Comparison of ENCODE assay signal across 12 cellular contexts in genomic region chr10:6296456-6297214, GRCh38.
DNase-seq lines count a peak whose midpoint lies in the region; ATAC-seq and TF ChIP-seq lines count a peak whose summit lies in the region.
"Had no signal": no experiment of that assay in that cellular context is flagged by ENCODE, and none has a peak within 500 bp of the region (broad histone marks: within the 10 kb centered on the region; RNA-seq: fewer than 3 reads in every experiment).

No MANE protein-coding gene starts in this region.

- H3K36me3 Mint-ChIP-seq in activated naive CD4-positive, alpha-beta T cell treated with anti-CD3 and anti-CD28 coated beads, Interleukin-2, amount 50 U/mL, for 72 hours = peaks cover 16 to 88% of the 10 kb centered on the region in 2 donors
- no peaks in the 10 kb centered on the region for H3K36me3 Mint-ChIP-seq in MCF 10A (ENCODE audit: insufficient read depth, unreplicated experiment)

- H3K27me3 Mint-ChIP-seq in MCF 10A (ENCODE audit: insufficient read depth, unreplicated experiment) = no peaks in the 10 kb centered on the region
- H3K27me3 Mint-ChIP-seq: brain had no signal

- H3K27ac Mint-ChIP-seq in activated naive CD4-positive, alpha-beta T cell treated with anti-CD3 and anti-CD28 coated beads, Interleukin-2, amount 50 U/mL, for 72 hours = peak overlapping the region; percentile 70 to 86
- H3K27ac Mint-ChIP-seq in MCF 10A (ENCODE audit: low read depth, unreplicated experiment) = peak overlapping the region; percentile 68

- no peaks in the 10 kb centered on the region for H3K27me3 ChIP-seq in aorta (ENCODE audit: control insufficient read depth in 1 of 2, insufficient read depth in 2 of 2, low read length in 1 of 2)
- H3K27me3 ChIP-seq: gastroesophageal sphincter had no signal

- CTCF ChIA-PET in MCF 10A (lab: Yijun Ruan, JAX) = interaction anchor here (0.6 to 1.8 kb wide), 3 partner anchors 20 to 105 kb away, joined by 3 to 5 read pairs (median 3); no protein-coding TSS in a partner anchor

- H3K9me3 ChIP-seq in mucosa of descending colon = no peaks in the 10 kb centered on the region
- H3K9me3 ChIP-seq in aorta (ENCODE audit: control insufficient read depth, low read length) = no peaks in the 10 kb centered on the region
- H3K9me3 ChIP-seq: gastroesophageal sphincter had no signal

- no TSS peak for BruUV-seq in MCF 10A (replicated peaks; lab: Mats Ljungman, UMichigan)

- no peak for TF ChIP-seq CTCF in MCF 10A (IDR thresholded peaks at IDR 0.05; ENCODE audit: unreplicated experiment)
- TF ChIP-seq CTCF in mucosa of descending colon (IDR thresholded peaks at IDR 0.05) = no peak

- peaks cover 33% of the 10 kb centered on the region for H3K4me1 Mint-ChIP-seq in MCF 10A (ENCODE audit: insufficient read depth, unreplicated experiment)

- H3K4me1 ChIP-seq in mucosa of descending colon (ENCODE audit: low read depth) (peaks cover 11% of the 10 kb centered on the region), aorta (ENCODE audit: control insufficient read depth in 1 of 2, insufficient read depth in 2 of 2, low read length in 2 of 2) (peaks cover 9% of the 10 kb centered on the region in 2 donors)

- no peak for ATAC-seq in activated naive CD4-positive, alpha-beta T cell treated with anti-CD3 and anti-CD28 coated beads, Interleukin-2, amount 50 U/mL, for 72 hours
- ATAC-seq in mucosa of descending colon = peak; percentile 64
- ATAC-seq in aorta (ENCODE audit: low FRiP score) = no peak
- ATAC-seq: gastroesophageal sphincter had no signal

- intact Hi-C loops in MCF 10A (cut with micrococcal nuclease) = no loop called here
- intact Hi-C loops in mucosa of descending colon (cut with DNase I, micrococcal nuclease) = no loop called here
- intact Hi-C loops in aorta (cut with DNase I) = no loop called here

- POLR2A ChIA-PET in MCF 10A (lab: Yijun Ruan, JAX) = interaction anchor here (0.6 to 1.0 kb wide), 2 partner anchors 92 to 1143 kb away, joined by 3 to 5 read pairs; no protein-coding TSS in a partner anchor

- H3K4me3 ChIP-seq in mucosa of descending colon = no peak overlapping the region
- H3K4me3 ChIP-seq in aorta (ENCODE audit: low read length in 2 of 2) = no peak overlapping the region
- H3K4me3 ChIP-seq: gastroesophageal sphincter had no signal

- 56 to 61% methylated on average over 6 of the region's 6 CpGs for WGBS in aorta, 2 donors

- H3K4me3 Mint-ChIP-seq in MCF 10A (ENCODE audit: unreplicated experiment) = no peak overlapping the region
- H3K4me3 Mint-ChIP-seq: brain had no signal

- DNase-seq in activated naive CD4-positive, alpha-beta T cell treated with anti-CD3 and anti-CD28 coated beads, Interleukin-2, amount 50 U/mL, for 72 hours (ENCODE audit: low spot score in 2 of 2) = no peak
- no peak for DNase-seq in activated naive CD4-positive, alpha-beta T cell treated with Interleukin-2 at 50 U/mL for 16 hours
- DNase-seq in MCF 10A (ENCODE audit: unreplicated experiment) (no peak), mucosa of descending colon (peak in 1 of 3 donors; percentile 30), aorta (no peak), SHP77 treated with DMSO at 0.1 percent for 48 hours (lab: John Stamatoyannopoulos, UW) (no peak), A172 (ENCODE audit: low spot score) (no peak), NCI-H69 (lab: John Stamatoyannopoulos, UW) (no peak)
- DNase-seq: activated T-cell treated with anti-CD3 and anti-CD28 coated beads, Interleukin-2, amount 50 U/mL, for 48 hours; DMS153 had no signal

- no peaks in the 10 kb centered on the region for H3K36me3 ChIP-seq in mucosa of descending colon (ENCODE audit: low read depth)
- H3K36me3 ChIP-seq in aorta (ENCODE audit: control insufficient read depth in 1 of 2, insufficient read depth in 2 of 2, low read length in 1 of 2) = no peaks in the 10 kb centered on the region
- H3K36me3 ChIP-seq: gastroesophageal sphincter had no signal

- H3K27ac ChIP-seq in aorta (ENCODE audit: low read depth in 1 of 2, low read length in 2 of 2) = peak overlapping the region; percentile 52 to 94
- H3K27ac ChIP-seq: gastroesophageal sphincter had no signal

- peaks cover 17 to 38% of the 10 kb centered on the region in 2 donors for H3K9me3 Mint-ChIP-seq in activated naive CD4-positive, alpha-beta T cell treated with anti-CD3 and anti-CD28 coated beads, Interleukin-2, amount 50 U/mL, for 72 hours
- H3K9me3 Mint-ChIP-seq in MCF 10A (ENCODE audit: unreplicated experiment) = peaks cover 5% of the 10 kb centered on the region
